Comparison of ENCODE assay signal across 8 cellular contexts in genomic region chr19:12639901-12640613, GRCh38. TPM values are rescaled to one million over a fixed set of nuclear protein-coding genes. Genes with fewer than 3 reads are reported as not detected.
A peak's percentile ranks its signal among the peaks of the same experiment; 100 is the strongest.
DNase-seq lines count a peak whose midpoint lies in the region; ATAC-seq, FAIRE-seq and TF ChIP-seq lines count a peak whose summit lies in the region.

No MANE protein-coding gene starts in this region.

- peak overlapping the region; percentile 21 to 92 (median 78) for H3K4me3 Mint-ChIP-seq in IgD-negative memory B cell

- 26% methylated on average over 23 of the region's 39 CpGs for WGBS in SK-N-SH (ENCODE audit: low lambda C conversion rate)
- 6 to 8% methylated on average over 39 of the region's 39 CpGs for WGBS in pancreas, 2 donors

- TF ChIP-seq CTCF in SK-N-SH (IDR thresholded peaks at IDR 0.05), result peak; percentile 71
- peak; percentile 73 to 82 (median 78) for TF ChIP-seq CTCF in pancreas (IDR thresholded peaks at IDR 0.05)
- peak; percentile 77 for TF ChIP-seq CTCF in thoracic aorta (IDR thresholded peaks at IDR 0.05)

- H3K9me3 Mint-ChIP-seq in IgD-negative memory B cell, result no peaks in the 10 kb centered on the region

- H3K36me3 Mint-ChIP-seq in IgD-negative memory B cell, result peaks cover 1% of the 10 kb centered on the region

- H3K27me3 Mint-ChIP-seq in IgD-negative memory B cell, result no peaks in the 10 kb centered on the region

- H3K36me3 ChIP-seq in SK-N-SH (replicated peaks in 1 of 2; ENCODE audit: control insufficient read depth in 1 of 2, insufficient read depth in 2 of 2, low read length in 1 of 2) (no peaks in the 10 kb centered on the region), pancreas (no peaks in the 10 kb centered on the region), thoracic aorta (no peaks in the 10 kb centered on the region)

- DNase-seq in GM03348 (ENCODE audit: low spot score) (peak; percentile 94), SK-N-SH (peak; percentile 92), Right ventricle myocardium superior (peak; percentile 91), pancreas (peak; percentile 72 to 93 (median 86)), thoracic aorta (ENCODE audit: low spot score) (peak; percentile 45)
- peak; percentile 86 for DNase-seq in activated naive CD4-positive, alpha-beta T cell treated with anti-CD3 and anti-CD28 coated beads, Interleukin-2, amount 50 U/mL, for 16 hours

- H3K9ac ChIP-seq in SK-N-SH, result no peak overlapping the region

- H3K9me3 ChIP-seq in SK-N-SH (no peaks in the 10 kb centered on the region), pancreas (no peaks in the 10 kb centered on the region), thoracic aorta (no peaks in the 10 kb centered on the region)

- ATAC-seq in Right ventricle myocardium superior (ENCODE audit: poor library complexity) (peak; percentile 94), pancreas (peak; percentile 93 to 99 (median 97)), thoracic aorta (ENCODE audit: insufficient number of reproducible peaks, low FRiP score, low read depth) (peak; percentile 58), HG03025 (IDR thresholded peaks at IDR 0.05; ENCODE audit: low FRiP score, unreplicated experiment) (no peak)

- CTCF ChIA-PET in SK-N-SH (lab: Yijun Ruan, JAX), result interaction anchor here (0.6 to 2.5 kb wide), 29 partner anchors 9 to 153 kb away, joined by 3 to 15 read pairs (median 4); partner anchors contain the start of genes MAN2B1, WDR83, ZNF490 and ZNF791

- peaks cover 6 to 12% (median 8%) of the 10 kb centered on the region in 3 donors for H3K4me1 Mint-ChIP-seq in IgD-negative memory B cell

- intact Hi-C loops in Right ventricle myocardium superior (cut with DNase I), result no loop called here
- intact Hi-C loops in pancreas (cut with DNase I), result no loop called here

- H3K27me3 ChIP-seq in SK-N-SH (ENCODE audit: insufficient read depth) (no peaks in the 10 kb centered on the region), pancreas (no peaks in the 10 kb centered on the region), thoracic aorta (replicated peaks; ENCODE audit: insufficient read depth) (no peaks in the 10 kb centered on the region)

- H2AFZ ChIP-seq in SK-N-SH (ENCODE audit: low read depth), result peak overlapping the region; percentile 89; the same call in 1 of the 2 replicates

- no peaks in the 10 kb centered on the region for H3K9me2 ChIP-seq in SK-N-SH

- POLR2A ChIA-PET in SK-N-SH (lab: Yijun Ruan, JAX), result interaction anchor here (0.6 to 0.9 kb wide), 2 partner anchors 152 to 242 kb away, joined by 3 read pairs; no protein-coding TSS in a partner anchor

- no peaks in the 10 kb centered on the region for H4K20me1 ChIP-seq in SK-N-SH (ENCODE audit: insufficient read depth)

- H3K27ac ChIP-seq in SK-N-SH (ENCODE audit: low read depth in 2 of 2, low read length in 1 of 2) (no peak overlapping the region), pancreas (peak overlapping the region in 1 of 4 donors; percentile 50), thoracic aorta (no peak overlapping the region)

- TF ChIP-seq RAD21 in SK-N-SH (IDR thresholded peaks at IDR 0.05; ENCODE audit: low read length), result peak; percentile 51

- peak overlapping the region; percentile 34 to 60 (median 39) for H3K27ac Mint-ChIP-seq in IgD-negative memory B cell

- no peak for TF ChIP-seq EP300 in SK-N-SH (IDR thresholded peaks at IDR 0.05; ENCODE audit: borderline replicate concordance in 1 of 2, low read depth in 1 of 2, low read length in 1 of 2)

- H3K4me3 ChIP-seq in SK-N-SH (ENCODE audit: low read depth in 2 of 2, low read length in 1 of 2), result peak overlapping the region in 1 of 2 experiments; percentile 46; a peak in 2 of 4 replicates
- H3K4me3 ChIP-seq in pancreas, result peak overlapping the region in 2 of 4 donors; percentile 8 to 41
- peak overlapping the region; percentile 56 for H3K4me3 ChIP-seq in thoracic aorta

- no peaks in the 10 kb centered on the region for H3K79me2 ChIP-seq in SK-N-SH (ENCODE audit: insufficient read depth)

- peaks cover 0 to 5% of the 10 kb centered on the region in 2 experiments; a peak in 1 of 4 replicates for H3K4me1 ChIP-seq in SK-N-SH (ENCODE audit: control insufficient read depth in 1 of 2, insufficient read depth in 2 of 2, low read depth in 1 of 2, low read length in 1 of 2)
- H3K4me1 ChIP-seq in pancreas, result no peaks in the 10 kb centered on the region
- peaks cover 3 to 5% of the 10 kb centered on the region in 2 donors for H3K4me1 ChIP-seq in thoracic aorta (ENCODE audit: control insufficient read depth in 1 of 2, low read depth in 2 of 2)

- peak overlapping the region; percentile 10; the same call in 1 of the 2 replicates for H3K4me2 ChIP-seq in SK-N-SH

- FAIRE-seq in pancreas (lab: Jason Lieb, UNC), result no peak

- no peaks in the 10 kb centered on the region for H3F3A ChIP-seq in SK-N-SH (replicated peaks; ENCODE audit: insufficient read depth)

TF ChIP-seq in SK-N-SH, 30 proteins besides CTCF, POLR2A, EP300 and RAD21:
- TF ChIP-seq USF1 (IDR thresholded peaks at IDR 0.05; ENCODE audit: borderline replicate concordance, low read depth), result no peak
- TF ChIP-seq JUND (IDR thresholded peaks at IDR 0.05), result no peak
- TF ChIP-seq MAX (IDR thresholded peaks at IDR 0.05; ENCODE audit: low read depth), result peak; percentile 65; the same call in 1 of the 2 replicates
- TF ChIP-seq RXRA (IDR thresholded peaks at IDR 0.05; ENCODE audit: borderline replicate concordance, low read depth), result no peak
- TF ChIP-seq ZBTB33 (IDR thresholded peaks at IDR 0.05; ENCODE audit: borderline replicate concordance, low read depth), result no peak
- peak; percentile 28; the same call in 1 of the 2 replicates for TF ChIP-seq MXI1 (IDR thresholded peaks at IDR 0.05; ENCODE audit: low read depth, low read length)
- peak; percentile 22; the same call in 1 of the 2 replicates for TF ChIP-seq SMC3 (IDR thresholded peaks at IDR 0.05; ENCODE audit: low read depth, low read length)

RNA-seq across cellular contexts. Expression of gene MAN2B1, which starts 26.5 kb away (rescaled TPM):
- polyA plus RNA-seq in IgD-negative memory B cell (99.6 TPM), SK-N-SH (2012; rRNA removed) (43.2 and 47.0 TPM in 2 replicates), pancreas (10 to 100 TPM; 30.2 to 48.2 TPM)
- 23.6 and 33.7 TPM in 2 replicates for polyA plus RNA-seq in SK-N-SH (2012; cell fraction: cytosol; rRNA removed)
- 102 and 112 TPM in 2 replicates for polyA plus RNA-seq in SK-N-SH (2012; cell fraction: nucleus; rRNA removed)
- total RNA-seq in Right ventricle myocardium superior (33.2 TPM), pancreas (10 to 100 TPM; 33.2 to 92.8 (median 59.2) TPM), thoracic aorta (100 to 1,000 TPM; 111 to 118 TPM)

RNA-seq across cellular contexts. Expression of gene WDR83, which starts 26.6 kb away (rescaled TPM):
- polyA plus RNA-seq in IgD-negative memory B cell (18.4 TPM), SK-N-SH (2012; rRNA removed) (12.8 and 18.2 TPM in 2 replicates), pancreas (10 to 100 TPM; 25.6 to 28.1 TPM)
- 8.2 and 11.1 TPM in 2 replicates for polyA plus RNA-seq in SK-N-SH (2012; cell fraction: cytosol; rRNA removed)
- polyA plus RNA-seq in SK-N-SH (2012; cell fraction: nucleus; rRNA removed), result 28.5 and 44.2 TPM in 2 replicates
- total RNA-seq in Right ventricle myocardium superior (6.5 TPM), pancreas (1 to 10 TPM; 3.5 to 8.8 (median 5.7) TPM), thoracic aorta (10 to 100 TPM; 12.1 to 16.2 TPM)

RNA-seq across cellular contexts. Expression of gene ZNF791, which starts 29.3 kb away (rescaled TPM):
- 13.3 TPM for polyA plus RNA-seq in IgD-negative memory B cell
- 8.9 and 9.3 TPM in 2 replicates for polyA plus RNA-seq in SK-N-SH (2012; rRNA removed)
- 6.3 and 6.6 TPM in 2 replicates for polyA plus RNA-seq in SK-N-SH (2012; cell fraction: cytosol; rRNA removed)
- 11.0 and 11.7 TPM in 2 replicates for polyA plus RNA-seq in SK-N-SH (2012; cell fraction: nucleus; rRNA removed)
- 14.5 TPM for total RNA-seq in Right ventricle myocardium superior
- total RNA-seq in pancreas, result 10 to 100 TPM in 5 of 6 donors, 1 to 10 TPM in 1; 10.0 to 16.7 (median 12.3) TPM
- 1 to 10 TPM; 6.1 to 6.3 TPM for polyA plus RNA-seq in pancreas
- 10 to 100 TPM; 26.0 to 32.4 TPM for total RNA-seq in thoracic aorta

RNA-seq across cellular contexts. Expression of gene ZNF490, which starts 29.4 kb away (rescaled TPM):
- 6.7 TPM for polyA plus RNA-seq in IgD-negative memory B cell
- polyA plus RNA-seq in SK-N-SH (2012; rRNA removed), result 1.3 TPM in 2 replicates
- 1.1 and 1.4 TPM in 2 replicates for polyA plus RNA-seq in SK-N-SH (2012; cell fraction: cytosol; rRNA removed)
- polyA plus RNA-seq in SK-N-SH (2012; cell fraction: nucleus; rRNA removed), result 1.1 and 1.5 TPM in 2 replicates
- total RNA-seq in Right ventricle myocardium superior, result 3.9 TPM
- total RNA-seq in pancreas, result 1 to 10 TPM; 3.3 to 7.0 (median 4.1) TPM
- under 1 TPM; 0.38 to 0.65 TPM for polyA plus RNA-seq in pancreas
- total RNA-seq in thoracic aorta, result 1 to 10 TPM; 3.4 to 8.1 TPM

RNA-seq across cellular contexts. Expression of gene DHPS, which starts 41.6 kb away (rescaled TPM):
- polyA plus RNA-seq in IgD-negative memory B cell (111 TPM), SK-N-SH (2012; rRNA removed) (179 and 192 TPM in 2 replicates), pancreas (10 to 100 TPM; 78.8 to 85.7 TPM)
- polyA plus RNA-seq in SK-N-SH (2012; cell fraction: cytosol; rRNA removed), result 123 and 143 TPM in 2 replicates
- 333 and 391 TPM in 2 replicates for polyA plus RNA-seq in SK-N-SH (2012; cell fraction: nucleus; rRNA removed)
- total RNA-seq in Right ventricle myocardium superior (42.9 TPM), pancreas (10 to 100 TPM; 36.0 to 53.2 (median 47.7) TPM), thoracic aorta (100 to 1,000 TPM; 101 to 114 TPM)
